In the genomic region with DNA sequence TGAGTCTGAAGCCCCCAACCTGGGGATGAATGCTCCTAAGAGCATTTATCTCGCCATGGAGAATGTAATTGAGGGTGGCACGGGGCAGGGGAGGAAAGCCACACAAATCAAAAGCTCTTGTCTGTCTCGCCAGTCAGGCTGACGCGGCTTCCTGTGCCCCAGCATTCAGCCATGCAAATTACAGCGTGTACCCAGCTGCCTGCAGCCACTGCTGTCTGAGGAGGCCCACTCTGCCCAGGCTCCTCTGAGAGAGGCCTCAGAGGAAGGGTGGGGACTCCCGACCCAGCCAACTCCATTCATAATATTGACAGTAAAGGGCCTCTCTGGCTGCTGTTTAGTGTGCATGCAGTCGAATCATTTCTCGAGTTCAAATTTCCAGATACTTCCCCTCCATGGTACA, we compare ENCODE assay signal across 1 cellular context.
TF ChIP-seq lines count a peak whose summit lies in the region.

No MANE protein-coding gene starts in this region.

TF ChIP-seq in HepG2, 621 proteins besides CTCF, POLR2A, EP300 and RAD21 (continued from another document):
- TF ChIP-seq, protein P1, sequence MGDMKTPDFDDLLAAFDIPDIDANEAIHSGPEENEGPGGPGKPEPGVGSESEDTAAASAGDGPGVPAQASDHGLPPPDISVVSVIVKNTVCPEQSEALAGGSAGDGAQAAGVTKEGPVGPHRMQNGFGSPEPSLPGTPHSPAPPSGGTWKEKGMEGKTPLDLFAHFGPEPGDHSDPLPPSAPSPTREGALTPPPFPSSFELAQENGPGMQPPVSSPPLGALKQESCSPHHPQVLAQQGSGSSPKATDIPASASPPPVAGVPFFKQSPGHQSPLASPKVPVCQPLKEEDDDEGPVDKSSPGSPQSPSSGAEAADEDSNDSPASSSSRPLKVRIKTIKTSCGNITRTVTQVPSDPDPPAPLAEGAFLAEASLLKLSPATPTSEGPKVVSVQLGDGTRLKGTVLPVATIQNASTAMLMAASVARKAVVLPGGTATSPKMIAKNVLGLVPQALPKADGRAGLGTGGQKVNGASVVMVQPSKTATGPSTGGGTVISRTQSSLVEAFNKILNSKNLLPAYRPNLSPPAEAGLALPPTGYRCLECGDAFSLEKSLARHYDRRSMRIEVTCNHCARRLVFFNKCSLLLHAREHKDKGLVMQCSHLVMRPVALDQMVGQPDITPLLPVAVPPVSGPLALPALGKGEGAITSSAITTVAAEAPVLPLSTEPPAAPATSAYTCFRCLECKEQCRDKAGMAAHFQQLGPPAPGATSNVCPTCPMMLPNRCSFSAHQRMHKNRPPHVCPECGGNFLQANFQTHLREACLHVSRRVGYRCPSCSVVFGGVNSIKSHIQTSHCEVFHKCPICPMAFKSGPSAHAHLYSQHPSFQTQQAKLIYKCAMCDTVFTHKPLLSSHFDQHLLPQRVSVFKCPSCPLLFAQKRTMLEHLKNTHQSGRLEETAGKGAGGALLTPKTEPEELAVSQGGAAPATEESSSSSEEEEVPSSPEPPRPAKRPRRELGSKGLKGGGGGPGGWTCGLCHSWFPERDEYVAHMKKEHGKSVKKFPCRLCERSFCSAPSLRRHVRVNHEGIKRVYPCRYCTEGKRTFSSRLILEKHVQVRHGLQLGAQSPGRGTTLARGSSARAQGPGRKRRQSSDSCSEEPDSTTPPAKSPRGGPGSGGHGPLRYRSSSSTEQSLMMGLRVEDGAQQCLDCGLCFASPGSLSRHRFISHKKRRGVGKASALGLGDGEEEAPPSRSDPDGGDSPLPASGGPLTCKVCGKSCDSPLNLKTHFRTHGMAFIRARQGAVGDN (CRISPR knock-in tag; IDR thresholded peaks at IDR 0.05) = peak; percentile 78
- TF ChIP-seq, protein P2, sequence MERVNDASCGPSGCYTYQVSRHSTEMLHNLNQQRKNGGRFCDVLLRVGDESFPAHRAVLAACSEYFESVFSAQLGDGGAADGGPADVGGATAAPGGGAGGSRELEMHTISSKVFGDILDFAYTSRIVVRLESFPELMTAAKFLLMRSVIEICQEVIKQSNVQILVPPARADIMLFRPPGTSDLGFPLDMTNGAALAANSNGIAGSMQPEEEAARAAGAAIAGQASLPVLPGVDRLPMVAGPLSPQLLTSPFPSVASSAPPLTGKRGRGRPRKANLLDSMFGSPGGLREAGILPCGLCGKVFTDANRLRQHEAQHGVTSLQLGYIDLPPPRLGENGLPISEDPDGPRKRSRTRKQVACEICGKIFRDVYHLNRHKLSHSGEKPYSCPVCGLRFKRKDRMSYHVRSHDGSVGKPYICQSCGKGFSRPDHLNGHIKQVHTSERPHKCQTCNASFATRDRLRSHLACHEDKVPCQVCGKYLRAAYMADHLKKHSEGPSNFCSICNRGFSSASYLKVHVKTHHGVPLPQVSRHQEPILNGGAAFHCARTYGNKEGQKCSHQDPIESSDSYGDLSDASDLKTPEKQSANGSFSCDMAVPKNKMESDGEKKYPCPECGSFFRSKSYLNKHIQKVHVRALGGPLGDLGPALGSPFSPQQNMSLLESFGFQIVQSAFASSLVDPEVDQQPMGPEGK (CRISPR knock-in tag; IDR thresholded peaks at IDR 0.05) = peak; percentile 38; the same call in 1 of the 2 replicates
- TF ChIP-seq, protein P3, sequence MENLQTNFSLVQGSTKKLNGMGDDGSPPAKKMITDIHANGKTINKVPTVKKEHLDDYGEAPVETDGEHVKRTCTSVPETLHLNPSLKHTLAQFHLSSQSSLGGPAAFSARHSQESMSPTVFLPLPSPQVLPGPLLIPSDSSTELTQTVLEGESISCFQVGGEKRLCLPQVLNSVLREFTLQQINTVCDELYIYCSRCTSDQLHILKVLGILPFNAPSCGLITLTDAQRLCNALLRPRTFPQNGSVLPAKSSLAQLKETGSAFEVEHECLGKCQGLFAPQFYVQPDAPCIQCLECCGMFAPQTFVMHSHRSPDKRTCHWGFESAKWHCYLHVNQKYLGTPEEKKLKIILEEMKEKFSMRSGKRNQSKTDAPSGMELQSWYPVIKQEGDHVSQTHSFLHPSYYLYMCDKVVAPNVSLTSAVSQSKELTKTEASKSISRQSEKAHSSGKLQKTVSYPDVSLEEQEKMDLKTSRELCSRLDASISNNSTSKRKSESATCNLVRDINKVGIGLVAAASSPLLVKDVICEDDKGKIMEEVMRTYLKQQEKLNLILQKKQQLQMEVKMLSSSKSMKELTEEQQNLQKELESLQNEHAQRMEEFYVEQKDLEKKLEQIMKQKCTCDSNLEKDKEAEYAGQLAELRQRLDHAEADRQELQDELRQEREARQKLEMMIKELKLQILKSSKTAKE (CRISPR knock-in tag; IDR thresholded peaks at IDR 0.05; ENCODE audit: borderline replicate concordance) = peak; percentile 60; the same call in 1 of the 2 replicates
- TF ChIP-seq ZSCAN21 (CRISPR knock-in tag; IDR thresholded peaks at IDR 0.05; ENCODE audit: borderline replicate concordance) (no peak), ZNF451 (CRISPR knock-in tag; IDR thresholded peaks at IDR 0.05) (no peak), EED (CRISPR knock-in tag; IDR thresholded peaks at IDR 0.05) (no peak), HNRNPL (IDR thresholded peaks at IDR 0.05; ENCODE audit: low read depth, low read length) (peak; percentile 79), ZNF3 (CRISPR knock-in tag; IDR thresholded peaks at IDR 0.05) (no peak), HOXA3 (CRISPR knock-in tag; IDR thresholded peaks at IDR 0.05) (peak; percentile 27; the same call in 1 of the 2 replicates), TCF12 (IDR thresholded peaks at IDR 0.05) (no peak), TCF12 (CRISPR knock-in tag; IDR thresholded peaks at IDR 0.05) (no peak), RFX5 (IDR thresholded peaks at IDR 0.05; ENCODE audit: low read depth, low read length) (no peak), SAP130 (CRISPR knock-in tag; IDR thresholded peaks at IDR 0.05; ENCODE audit: low read depth) (peak; percentile 48), SALL1 (CRISPR knock-in tag; IDR thresholded peaks at IDR 0.05) (peak; percentile 50; the same call in 1 of the 2 replicates), ZNF274 (CRISPR knock-in tag; IDR thresholded peaks at IDR 0.05) (0 out of 2 replicates have a peak, but pooled peaks have one; percentile 27)
- TF ChIP-seq, protein P4, sequence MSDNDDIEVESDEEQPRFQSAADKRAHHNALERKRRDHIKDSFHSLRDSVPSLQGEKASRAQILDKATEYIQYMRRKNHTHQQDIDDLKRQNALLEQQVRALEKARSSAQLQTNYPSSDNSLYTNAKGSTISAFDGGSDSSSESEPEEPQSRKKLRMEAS (IDR thresholded peaks at IDR 0.05) = 0 out of 2 replicates have a peak, but pooled peaks have one; percentile 14
- TF ChIP-seq, protein P5, sequence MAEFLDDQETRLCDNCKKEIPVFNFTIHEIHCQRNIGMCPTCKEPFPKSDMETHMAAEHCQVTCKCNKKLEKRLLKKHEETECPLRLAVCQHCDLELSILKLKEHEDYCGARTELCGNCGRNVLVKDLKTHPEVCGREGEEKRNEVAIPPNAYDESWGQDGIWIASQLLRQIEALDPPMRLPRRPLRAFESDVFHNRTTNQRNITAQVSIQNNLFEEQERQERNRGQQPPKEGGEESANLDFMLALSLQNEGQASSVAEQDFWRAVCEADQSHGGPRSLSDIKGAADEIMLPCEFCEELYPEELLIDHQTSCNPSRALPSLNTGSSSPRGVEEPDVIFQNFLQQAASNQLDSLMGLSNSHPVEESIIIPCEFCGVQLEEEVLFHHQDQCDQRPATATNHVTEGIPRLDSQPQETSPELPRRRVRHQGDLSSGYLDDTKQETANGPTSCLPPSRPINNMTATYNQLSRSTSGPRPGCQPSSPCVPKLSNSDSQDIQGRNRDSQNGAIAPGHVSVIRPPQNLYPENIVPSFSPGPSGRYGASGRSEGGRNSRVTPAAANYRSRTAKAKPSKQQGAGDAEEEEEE (CRISPR knock-in tag; IDR thresholded peaks at IDR 0.05; ENCODE audit: borderline replicate concordance) = no peak
- TF ChIP-seq, protein P6, sequence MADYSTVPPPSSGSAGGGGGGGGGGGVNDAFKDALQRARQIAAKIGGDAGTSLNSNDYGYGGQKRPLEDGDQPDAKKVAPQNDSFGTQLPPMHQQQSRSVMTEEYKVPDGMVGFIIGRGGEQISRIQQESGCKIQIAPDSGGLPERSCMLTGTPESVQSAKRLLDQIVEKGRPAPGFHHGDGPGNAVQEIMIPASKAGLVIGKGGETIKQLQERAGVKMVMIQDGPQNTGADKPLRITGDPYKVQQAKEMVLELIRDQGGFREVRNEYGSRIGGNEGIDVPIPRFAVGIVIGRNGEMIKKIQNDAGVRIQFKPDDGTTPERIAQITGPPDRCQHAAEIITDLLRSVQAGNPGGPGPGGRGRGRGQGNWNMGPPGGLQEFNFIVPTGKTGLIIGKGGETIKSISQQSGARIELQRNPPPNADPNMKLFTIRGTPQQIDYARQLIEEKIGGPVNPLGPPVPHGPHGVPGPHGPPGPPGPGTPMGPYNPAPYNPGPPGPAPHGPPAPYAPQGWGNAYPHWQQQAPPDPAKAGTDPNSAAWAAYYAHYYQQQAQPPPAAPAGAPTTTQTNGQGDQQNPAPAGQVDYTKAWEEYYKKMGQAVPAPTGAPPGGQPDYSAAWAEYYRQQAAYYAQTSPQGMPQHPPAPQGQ (CRISPR knock-in tag; IDR thresholded peaks at IDR 0.05; ENCODE audit: borderline replicate concordance) = no peak
- TF ChIP-seq, protein P7, sequence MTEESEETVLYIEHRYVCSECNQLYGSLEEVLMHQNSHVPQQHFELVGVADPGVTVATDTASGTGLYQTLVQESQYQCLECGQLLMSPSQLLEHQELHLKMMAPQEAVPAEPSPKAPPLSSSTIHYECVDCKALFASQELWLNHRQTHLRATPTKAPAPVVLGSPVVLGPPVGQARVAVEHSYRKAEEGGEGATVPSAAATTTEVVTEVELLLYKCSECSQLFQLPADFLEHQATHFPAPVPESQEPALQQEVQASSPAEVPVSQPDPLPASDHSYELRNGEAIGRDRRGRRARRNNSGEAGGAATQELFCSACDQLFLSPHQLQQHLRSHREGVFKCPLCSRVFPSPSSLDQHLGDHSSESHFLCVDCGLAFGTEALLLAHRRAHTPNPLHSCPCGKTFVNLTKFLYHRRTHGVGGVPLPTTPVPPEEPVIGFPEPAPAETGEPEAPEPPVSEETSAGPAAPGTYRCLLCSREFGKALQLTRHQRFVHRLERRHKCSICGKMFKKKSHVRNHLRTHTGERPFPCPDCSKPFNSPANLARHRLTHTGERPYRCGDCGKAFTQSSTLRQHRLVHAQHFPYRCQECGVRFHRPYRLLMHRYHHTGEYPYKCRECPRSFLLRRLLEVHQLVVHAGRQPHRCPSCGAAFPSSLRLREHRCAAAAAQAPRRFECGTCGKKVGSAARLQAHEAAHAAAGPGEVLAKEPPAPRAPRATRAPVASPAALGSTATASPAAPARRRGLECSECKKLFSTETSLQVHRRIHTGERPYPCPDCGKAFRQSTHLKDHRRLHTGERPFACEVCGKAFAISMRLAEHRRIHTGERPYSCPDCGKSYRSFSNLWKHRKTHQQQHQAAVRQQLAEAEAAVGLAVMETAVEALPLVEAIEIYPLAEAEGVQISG (CRISPR knock-in tag; IDR thresholded peaks at IDR 0.05) = 0 out of 2 replicates have a peak, but pooled peaks have one; percentile 18
- TF ChIP-seq, protein P8, sequence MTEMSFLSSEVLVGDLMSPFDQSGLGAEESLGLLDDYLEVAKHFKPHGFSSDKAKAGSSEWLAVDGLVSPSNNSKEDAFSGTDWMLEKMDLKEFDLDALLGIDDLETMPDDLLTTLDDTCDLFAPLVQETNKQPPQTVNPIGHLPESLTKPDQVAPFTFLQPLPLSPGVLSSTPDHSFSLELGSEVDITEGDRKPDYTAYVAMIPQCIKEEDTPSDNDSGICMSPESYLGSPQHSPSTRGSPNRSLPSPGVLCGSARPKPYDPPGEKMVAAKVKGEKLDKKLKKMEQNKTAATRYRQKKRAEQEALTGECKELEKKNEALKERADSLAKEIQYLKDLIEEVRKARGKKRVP (CRISPR knock-in tag; IDR thresholded peaks at IDR 0.05) = no peak
